8 cellular contexts compared by ENCODE assay signal in the genomic region with DNA sequence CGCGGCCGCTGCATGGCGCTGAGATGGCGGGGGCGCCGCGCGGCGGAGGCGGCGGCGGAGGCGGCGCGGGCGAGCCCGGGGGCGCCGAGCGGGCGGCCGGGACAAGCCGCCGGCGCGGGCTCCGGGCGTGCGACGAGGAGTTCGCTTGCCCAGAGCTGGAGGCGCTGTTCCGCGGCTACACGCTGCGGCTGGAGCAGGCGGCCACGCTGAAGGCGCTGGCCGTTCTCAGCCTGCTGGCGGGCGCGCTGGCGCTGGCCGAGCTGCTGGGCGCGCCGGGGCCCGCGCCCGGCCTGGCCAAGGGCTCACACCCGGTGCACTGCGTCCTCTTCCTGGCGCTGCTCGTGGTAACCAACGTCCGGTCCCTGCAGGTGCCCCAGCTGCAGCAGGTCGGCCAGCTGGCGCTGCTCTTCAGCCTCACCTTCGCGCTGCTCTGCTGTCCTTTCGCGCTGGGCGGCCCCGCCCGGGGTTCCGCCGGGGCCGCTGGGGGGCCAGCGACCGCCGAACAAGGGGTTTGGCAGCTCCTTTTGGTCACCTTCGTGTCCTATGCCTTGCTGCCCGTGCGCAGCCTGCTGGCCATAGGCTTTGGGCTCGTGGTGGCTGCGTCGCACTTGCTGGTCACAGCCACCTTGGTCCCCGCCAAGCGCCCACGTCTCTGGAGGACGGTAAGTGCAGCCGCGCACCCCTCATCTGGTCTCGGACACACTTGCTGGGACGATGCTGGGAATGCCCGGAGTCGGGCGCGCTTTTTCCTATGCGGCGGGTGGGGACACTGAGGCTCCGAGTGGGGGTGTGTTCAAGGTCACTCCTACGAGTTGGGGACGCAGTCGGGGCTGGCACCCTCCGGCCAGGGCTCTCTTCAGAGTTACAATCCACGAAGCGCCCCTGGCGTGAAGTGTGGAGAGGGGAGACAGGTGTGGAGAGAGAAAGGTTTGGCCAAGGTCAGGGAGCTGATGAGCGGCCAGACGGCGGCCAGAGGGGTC. TPM values are rescaled to one million over a fixed set of nuclear protein-coding genes. Genes with fewer than 3 reads are reported as not detected.
A peak's percentile ranks its signal among the peaks of the same experiment; 100 is the strongest.
DNase-seq lines count a peak whose midpoint lies in the region; ATAC-seq and TF ChIP-seq lines count a peak whose summit lies in the region.

No MANE protein-coding gene starts in this region.

- H3K4me1 ChIP-seq in NT2/D1 (ENCODE audit: insufficient read depth, insufficient read length) (peaks cover 25% of the 10 kb centered on the region), endodermal cell (ENCODE audit: control insufficient read depth, insufficient read depth, low read length) (peaks cover 4% of the 10 kb centered on the region)

- H3K4me1 Mint-ChIP-seq in endodermal cell, result peaks cover 10% of the 10 kb centered on the region

- peak; percentile 75 for DNase-seq in COR-L47 (lab: John Stamatoyannopoulos, UW)
- peak; percentile 68 for DNase-seq in NT2/D1 (ENCODE audit: low read depth, low spot score)
- peak; percentile 80 for DNase-seq in endodermal cell
- DNase-seq in mesenteric fat pad (ENCODE audit: low spot score), result peak; percentile 87
- no peak for DNase-seq in middle frontal gyrus (ENCODE audit: extremely low spot score, low spot score)

- H3K9me3 ChIP-seq in NT2/D1 (ENCODE audit: insufficient read depth, low read length), result no peaks in the 10 kb centered on the region
- no peaks in the 10 kb centered on the region for H3K9me3 ChIP-seq in endodermal cell (ENCODE audit: control insufficient read depth, low read length)

- no peak overlapping the region for H3K27ac ChIP-seq in endodermal cell (ENCODE audit: low read depth, low read length)

- H3K4me3 Mint-ChIP-seq in endodermal cell, result peak overlapping the region; percentile 66

- TF ChIP-seq CTCF in endodermal cell (conservative IDR thresholded peaks at IDR 0.05), result peak; percentile 51

- H3K27me3 ChIP-seq in NT2/D1 (ENCODE audit: insufficient read depth, insufficient read length) (peaks cover 59% of the 10 kb centered on the region), endodermal cell (ENCODE audit: control insufficient read depth, insufficient read depth, low read length, poor library complexity, severe bottlenecking) (peaks cover 68% of the 10 kb centered on the region)

- no peaks in the 10 kb centered on the region for H3K36me3 Mint-ChIP-seq in endodermal cell (ENCODE audit: low read depth)

- no peaks in the 10 kb centered on the region for H3K36me3 ChIP-seq in NT2/D1 (ENCODE audit: insufficient read depth, insufficient read length, low read length)
- H3K36me3 ChIP-seq in endodermal cell (ENCODE audit: control insufficient read depth, insufficient read depth, low read length), result no peaks in the 10 kb centered on the region

- H3K9ac ChIP-seq in NT2/D1 (ENCODE audit: insufficient read length, low read depth) (peak overlapping the region; percentile 90), endodermal cell (ENCODE audit: extremely low read depth, low read length, poor library complexity, severe bottlenecking) (no peak overlapping the region)

- ATAC-seq in GM19467 (IDR thresholded peaks at IDR 0.05; ENCODE audit: unreplicated experiment), result peak; percentile 52
- no peak for ATAC-seq in GM21825 (IDR thresholded peaks at IDR 0.05; ENCODE audit: unreplicated experiment)
- no peak for ATAC-seq in HG03378 (IDR thresholded peaks at IDR 0.05; ENCODE audit: unreplicated experiment)

- peaks cover 68% of the 10 kb centered on the region for H3K27me3 Mint-ChIP-seq in endodermal cell (ENCODE audit: insufficient read depth)

- 1% methylated on average over 41 to 104 of the region's 104 CpGs for WGBS in endodermal cell (ENCODE audit: insufficient coverage in 1 of 2, insufficient read length in 1 of 2), 2 experiments

- H3K4me3 ChIP-seq in NT2/D1 (ENCODE audit: insufficient read length, low read depth), result peak overlapping the region; percentile 82
- H3K4me3 ChIP-seq in endodermal cell (ENCODE audit: low read length), result peak overlapping the region; percentile 84

- H3K9me3 Mint-ChIP-seq in endodermal cell, result no peaks in the 10 kb centered on the region

- no peak overlapping the region for H3K27ac Mint-ChIP-seq in endodermal cell

RNA-seq across cellular contexts. Expression of a gene that starts 0.6 kb away (rescaled TPM):
- 10 to 100 TPM; 15.3 to 18.5 TPM for total RNA-seq in endodermal cell
- 5.0 TPM for polyA plus RNA-seq in endodermal cell (2013, experiment 1 of 2)
- 5.6 TPM for polyA plus RNA-seq in endodermal cell (2013, experiment 2 of 2)
- 3.3 TPM for total RNA-seq in mesenteric fat pad
